Comparison of ENCODE assay signal across 24 cellular contexts in genomic region chr20:38770970-38771369, GRCh38. TPM values are rescaled to one million over a fixed set of nuclear protein-coding genes. Genes with fewer than 3 reads are reported as not detected.
DNase-seq lines count a peak whose midpoint lies in the region; ATAC-seq, FAIRE-seq and TF ChIP-seq lines count a peak whose summit lies in the region.
"Had no signal": no experiment of that assay in that cellular context is flagged by ENCODE, and none has a peak within 500 bp of the region (broad histone marks: within the 10 kb centered on the region; RNA-seq: fewer than 3 reads in every experiment).

No MANE protein-coding gene starts in this region.

- in situ Hi-C loops in HepG2 (cut with HindIII; ENCODE audit: extremely low pct_ligation_motif_present, low pct_unique_long_range_greater_than_20kb) = no loop called here
- in situ Hi-C loops in brain microvascular endothelial cell (cut with HindIII; ENCODE audit: low pct_ligation_motif_present, low sequenced_read_pairs) = no loop called here

- TF ChIP-seq CTCF in HepG2 (CRISPR knock-in tag; IDR thresholded peaks at IDR 0.05) (no peak), right lobe of liver (IDR thresholded peaks at IDR 0.05) (no peak), coronary artery (IDR thresholded peaks at IDR 0.05) (no peak), hepatocyte (IDR thresholded peaks at IDR 0.05; ENCODE audit: poor library complexity) (no peak), brain microvascular endothelial cell (IDR thresholded peaks at IDR 0.05; ENCODE audit: low read depth, low read length, missing control alignments) (no peak)

- H3K9me3 ChIP-seq in HepG2 (ENCODE audit: low read length) (no peaks in the 10 kb centered on the region), right lobe of liver (no peaks in the 10 kb centered on the region), hepatocyte (ENCODE audit: low read depth) (no peaks in the 10 kb centered on the region)
- H3K9me3 ChIP-seq: Caco-2 had no signal

- no peaks in the 10 kb centered on the region for H4K20me1 ChIP-seq in HepG2 (ENCODE audit: insufficient read depth, low read length)
- H4K20me1 ChIP-seq in hepatocyte (ENCODE audit: insufficient read depth, poor library complexity, severe bottlenecking) = no peaks in the 10 kb centered on the region

- 94% methylated on average over 7 of the region's 7 CpGs for WGBS in HepG2 (ENCODE audit: low lambda C conversion rate)
- no CpG with 5 or more reads among the region's 7 CpGs for WGBS in right lobe of liver (ENCODE audit: insufficient coverage, low coverage, low lambda C conversion rate, missing lambda C conversion rate)
- WGBS in hepatocyte (ENCODE audit: low lambda C conversion rate, missing lambda C conversion rate) = 82% methylated on average over 7 of the region's 7 CpGs

- H3K9ac ChIP-seq in HepG2 (ENCODE audit: insufficient read depth, low read depth, low read length) = no peak overlapping the region
- H3K9ac ChIP-seq: GM23248 had no signal

- POLR2A ChIA-PET in HepG2 (lab: Yijun Ruan, JAX) = no interaction called here

- intact Hi-C loops in HepG2 (cut with micrococcal nuclease; ENCODE audit: unreplicated experiment) = no loop called here
- intact Hi-C loops in right lobe of liver (cut with DNase I) = no loop called here

- H3K4me3 ChIP-seq in HepG2 (replicated peaks in 1 of 3; ENCODE audit: insufficient read depth in 1 of 3, low read depth in 2 of 3, low read length in 3 of 3) (no peak overlapping the region), right lobe of liver (no peak overlapping the region), coronary artery (no peak overlapping the region), hepatocyte (no peak overlapping the region), brain microvascular endothelial cell (ENCODE audit: low read depth, low read length) (no peak overlapping the region)
- H3K4me3 ChIP-seq: GM23248 had no signal

- H3K27ac ChIP-seq in HepG2 (ENCODE audit: extremely low read length, insufficient read depth, low read length) (peak overlapping the region; percentile 28), right lobe of liver (no peak overlapping the region), coronary artery (no peak overlapping the region), hepatocyte (no peak overlapping the region), brain microvascular endothelial cell (no peak overlapping the region)
- H3K27ac ChIP-seq: C4-2B, GM23248, HL-60 had no signal

- CTCF ChIA-PET in HepG2 (lab: Yijun Ruan, JAX; ENCODE audit: low intra/inter-chr PET ratio, low total read pairs) = no interaction called here

- no TSS peak for BruUV-seq in HepG2 (replicated peaks; lab: Mats Ljungman, UMichigan)

- no peaks in the 10 kb centered on the region for H3K79me2 ChIP-seq in HepG2 (ENCODE audit: insufficient read depth, low read length)
- H3K79me2 ChIP-seq in hepatocyte = no peaks in the 10 kb centered on the region

- TF ChIP-seq EP300 in HepG2 (IDR thresholded peaks at IDR 0.05; ENCODE audit: low read depth in 2 of 2, low read length in 2 of 2) (no peak), HepG2 (CRISPR knock-in tag; IDR thresholded peaks at IDR 0.05; ENCODE audit: borderline replicate concordance) (no peak)

- FAIRE-seq in HepG2 (lab: Jason Lieb, UNC) = no peak
- FAIRE-seq: A204.1, D721Med, G401.6, GM12891, GM19239 had no signal

- no peak overlapping the region for H3K4me2 ChIP-seq in HepG2 (ENCODE audit: low read depth, low read length)
- no peak overlapping the region for H3K4me2 ChIP-seq in hepatocyte

- ATAC-seq in HepG2 (peak; percentile 36), right lobe of liver (no peak), left lobe of liver (peak; percentile 5)
- ATAC-seq: HCT116 had no signal

- H3K4me1 ChIP-seq in HepG2 (ENCODE audit: insufficient read depth, low read length) = peaks cover 8% of the 10 kb centered on the region
- H3K4me1 ChIP-seq in right lobe of liver = peaks cover 0 to 7% (median 2%) of the 10 kb centered on the region in 4 donors
- H3K4me1 ChIP-seq in hepatocyte (ENCODE audit: insufficient read depth) = no peaks in the 10 kb centered on the region
- H3K4me1 ChIP-seq: Caco-2 had no signal

- H3K36me3 ChIP-seq in HepG2 (replicated peaks in 1 of 2; ENCODE audit: control insufficient read depth in 1 of 2, insufficient read depth in 2 of 2, low read length in 2 of 2) (peaks cover 21 to 72% of the 10 kb centered on the region in 2 experiments), right lobe of liver (peaks cover 0 to 39% (median 1%) of the 10 kb centered on the region in 4 donors), hepatocyte (replicated peaks; ENCODE audit: insufficient read depth, low read depth) (no peaks in the 10 kb centered on the region), brain microvascular endothelial cell (replicated peaks) (peaks cover 18% of the 10 kb centered on the region)

- TF ChIP-seq POLR2A in HepG2 (IDR thresholded peaks at IDR 0.05; ENCODE audit: insufficient read depth in 1 of 2, low read depth in 2 of 2, low read length in 2 of 2) = no peak
- no peak for TF ChIP-seq POLR2A in right lobe of liver (IDR thresholded peaks at IDR 0.05)

- no peak for TF ChIP-seq RAD21 in HepG2 (CRISPR knock-in tag; IDR thresholded peaks at IDR 0.05)

- no peak for DNase-seq in HepG2 (ENCODE audit: low spot score)
- DNase-seq in right lobe of liver = no peak
- DNase-seq in coronary artery (ENCODE audit: low spot score) = peak; percentile 46
- no peak for DNase-seq in left lobe of liver (ENCODE audit: low spot score)
- DNase-seq in H4 (ENCODE audit: low spot score) = no peak
- DNase-seq in hepatocyte (ENCODE audit: low spot score) = no peak
- DNase-seq in brain microvascular endothelial cell = no peak
- DNase-seq: AML-193; Caco-2; CD4-positive, alpha-beta T cell; GM23248; H7; HFFc6; IMR-90 had no signal

- H3K27me3 ChIP-seq in HepG2 (ENCODE audit: control insufficient read depth in 1 of 2, insufficient read depth in 2 of 2, low read length in 2 of 2) = no peaks in the 10 kb centered on the region
- no peaks in the 10 kb centered on the region for H3K27me3 ChIP-seq in right lobe of liver
- no peaks in the 10 kb centered on the region for H3K27me3 ChIP-seq in hepatocyte
- no peaks in the 10 kb centered on the region for H3K27me3 ChIP-seq in brain microvascular endothelial cell (replicated peaks)

- H3K9me2 ChIP-seq in hepatocyte (replicated peaks; ENCODE audit: insufficient read depth) = no peaks in the 10 kb centered on the region

- H2AFZ ChIP-seq in HepG2 (ENCODE audit: low read length) (no peak overlapping the region), hepatocyte (no peak overlapping the region)
- H2AFZ ChIP-seq: GM23248 had no signal

RNA-seq across cellular contexts. Expression of gene ACTR5, which starts 22.7 kb away (rescaled TPM):
- 20.5 and 22.0 TPM in 2 replicates for total RNA-seq in HepG2 (2016; rRNA removed; fragmentation: Illumina TruSeq; extraction: Trizol)
- 1.4 and 2.3 TPM in 2 replicates for total RNA-seq in HepG2 (2016; cell fraction: cytosol; rRNA removed; fragmentation: Illumina TruSeq; extraction: Trizol; ENCODE audit: low read depth)
- 20.8 and 23.2 TPM in 2 replicates for total RNA-seq in HepG2 (2016; cell fraction: insoluble cytoplasmic fraction; rRNA removed; fragmentation: Illumina TruSeq; extraction: Trizol)
- 4.9 and 5.2 TPM in 2 replicates for total RNA-seq in HepG2 (2016; cell fraction: membrane; rRNA removed; fragmentation: Illumina TruSeq; extraction: Trizol)
- total RNA-seq in HepG2 (2016; cell fraction: nucleus; rRNA removed; fragmentation: Illumina TruSeq; extraction: Trizol) = 19.7 and 20.2 TPM in 2 replicates
- 19.5 and 21.2 TPM in 2 replicates for polyA plus RNA-seq in HepG2 (2011; rRNA removed)
- 10.3 and 11.2 TPM in 2 replicates for polyA plus RNA-seq in HepG2 (2011; cell fraction: cytosol; rRNA removed)
- polyA plus RNA-seq in HepG2 (2011; cell fraction: nucleus; rRNA removed) = 59.7 and 75.5 TPM in 2 replicates
- polyA plus RNA-seq in HepG2 (2012) = 11.5 and 13.6 TPM in 2 replicates
- 0.74 and 1.3 TPM in 2 replicates for polyA plus RNA-seq in HepG2 (2016; cell fraction: cytosol; fragmentation: Illumina TruSeq; extraction: Trizol; ENCODE audit: low read depth)
- polyA plus RNA-seq in HepG2 (2016; cell fraction: insoluble cytoplasmic fraction; fragmentation: Illumina TruSeq; extraction: Trizol; ENCODE audit: low read depth) = 17.2 and 18.6 TPM in 2 replicates
- 2.2 and 2.4 TPM in 2 replicates for polyA plus RNA-seq in HepG2 (2016; cell fraction: membrane; fragmentation: Illumina TruSeq; extraction: Trizol; ENCODE audit: low read depth)
- polyA plus RNA-seq in HepG2 (2016; cell fraction: nucleus; fragmentation: Illumina TruSeq; extraction: Trizol; ENCODE audit: insufficient read depth, low read depth) = 28.1 and 28.5 TPM in 2 replicates
- polyA minus RNA-seq in HepG2 (2011; rRNA and poly(A)+ RNA removed; ENCODE audit: low replicate concordance) = 14.3 and 18.0 TPM in 2 replicates
- 6.7 and 7.3 TPM in 2 replicates for polyA minus RNA-seq in HepG2 (2011; cell fraction: cytosol; rRNA and poly(A)+ RNA removed)
- 25.9 and 33.6 TPM in 2 replicates for polyA minus RNA-seq in HepG2 (2011; cell fraction: nucleus; rRNA and poly(A)+ RNA removed)
- 1 to 10 TPM; 3.0 to 5.6 (median 3.7) TPM for total RNA-seq in right lobe of liver
- total RNA-seq in left lobe of liver = 6.6 TPM
- 5.9 and 10.3 TPM in 2 replicates for total RNA-seq in H4 (2014; rRNA removed; shearing (Covaris generic))
- 5.4 and 8.5 TPM in 2 replicates for total RNA-seq in hepatocyte
- polyA plus RNA-seq in hepatocyte = 8.1 and 10.1 TPM in 2 replicates

RNA-seq across cellular contexts. Expression of gene PPP1R16B, which starts 34.5 kb away (rescaled TPM):
- total RNA-seq in HepG2 (2016; rRNA removed; fragmentation: Illumina TruSeq; extraction: Trizol) (0.02 TPM in 1 of 2 replicates, not detected in the other), right lobe of liver (1 to 10 TPM in 5 of 6 experiments, under 1 TPM in 1; 0.62 to 4.0 (median 2.3) TPM), left lobe of liver (1.7 TPM), hepatocyte (0.33 and 0.40 TPM in 2 replicates)
- not detected in 2 replicates for total RNA-seq in HepG2 (2016; cell fraction: cytosol; rRNA removed; fragmentation: Illumina TruSeq; extraction: Trizol; ENCODE audit: low read depth)
- total RNA-seq in HepG2 (2016; cell fraction: insoluble cytoplasmic fraction; rRNA removed; fragmentation: Illumina TruSeq; extraction: Trizol) = 0.04 TPM in 1 of 2 replicates, not detected in the other
- 0.03 TPM in 1 of 2 replicates, not detected in the other for total RNA-seq in HepG2 (2016; cell fraction: membrane; rRNA removed; fragmentation: Illumina TruSeq; extraction: Trizol)
- not detected in 2 replicates for total RNA-seq in HepG2 (2016; cell fraction: nucleus; rRNA removed; fragmentation: Illumina TruSeq; extraction: Trizol)
- polyA plus RNA-seq in HepG2 (2011; rRNA removed) (0.09 and 0.11 TPM in 2 replicates), hepatocyte (0.28 TPM in 1 of 2 replicates, not detected in the other)
- polyA plus RNA-seq in HepG2 (2011; cell fraction: cytosol; rRNA removed) = 0.05 and 0.08 TPM in 2 replicates
- 0.06 and 0.07 TPM in 2 replicates for polyA plus RNA-seq in HepG2 (2011; cell fraction: nucleus; rRNA removed)
- 0.05 and 0.11 TPM in 2 replicates for polyA plus RNA-seq in HepG2 (2012)
- not detected in 2 replicates for polyA plus RNA-seq in HepG2 (2016; cell fraction: cytosol; fragmentation: Illumina TruSeq; extraction: Trizol; ENCODE audit: low read depth)
- polyA plus RNA-seq in HepG2 (2016; cell fraction: insoluble cytoplasmic fraction; fragmentation: Illumina TruSeq; extraction: Trizol; ENCODE audit: low read depth) = not detected in 2 replicates
- polyA plus RNA-seq in HepG2 (2016; cell fraction: membrane; fragmentation: Illumina TruSeq; extraction: Trizol; ENCODE audit: low read depth) = not detected in 2 replicates
- polyA plus RNA-seq in HepG2 (2016; cell fraction: nucleus; fragmentation: Illumina TruSeq; extraction: Trizol; ENCODE audit: insufficient read depth, low read depth) = not detected in 2 replicates
- 0.12 and 0.21 TPM in 2 replicates for polyA minus RNA-seq in HepG2 (2011; rRNA and poly(A)+ RNA removed; ENCODE audit: low replicate concordance)
- polyA minus RNA-seq in HepG2 (2011; cell fraction: cytosol; rRNA and poly(A)+ RNA removed) = not detected in 2 replicates
- 0.13 TPM in 1 of 2 replicates, not detected in the other for polyA minus RNA-seq in HepG2 (2011; cell fraction: nucleus; rRNA and poly(A)+ RNA removed)
- 0.16 TPM in 1 of 2 replicates, not detected in the other for total RNA-seq in H4 (2014; rRNA removed; shearing (Covaris generic))
- total RNA-seq: Caco-2, GM23248, HFFc6, IMR-90 had no signal
- polyA plus RNA-seq: BJ, GM23248, IMR-90 had no signal

RNA-seq across cellular contexts. Expression of gene SLC32A1, which starts 46.7 kb away (rescaled TPM):
- total RNA-seq in HepG2 (2016; rRNA removed; fragmentation: Illumina TruSeq; extraction: Trizol) = not detected in 2 replicates
- total RNA-seq in HepG2 (2016; cell fraction: cytosol; rRNA removed; fragmentation: Illumina TruSeq; extraction: Trizol; ENCODE audit: low read depth) = not detected in 2 replicates
- not detected in 2 replicates for total RNA-seq in HepG2 (2016; cell fraction: insoluble cytoplasmic fraction; rRNA removed; fragmentation: Illumina TruSeq; extraction: Trizol)
- total RNA-seq in HepG2 (2016; cell fraction: membrane; rRNA removed; fragmentation: Illumina TruSeq; extraction: Trizol) = not detected in 2 replicates
- total RNA-seq in HepG2 (2016; cell fraction: nucleus; rRNA removed; fragmentation: Illumina TruSeq; extraction: Trizol) = not detected in 2 replicates
- not detected in 2 replicates for polyA plus RNA-seq in HepG2 (2011; rRNA removed)
- not detected in 2 replicates for polyA plus RNA-seq in HepG2 (2011; cell fraction: cytosol; rRNA removed)
- not detected in 2 replicates for polyA plus RNA-seq in HepG2 (2011; cell fraction: nucleus; rRNA removed)
- polyA plus RNA-seq in HepG2 (2012) = not detected in 2 replicates
- not detected in 2 replicates for polyA plus RNA-seq in HepG2 (2016; cell fraction: cytosol; fragmentation: Illumina TruSeq; extraction: Trizol; ENCODE audit: low read depth)
- polyA plus RNA-seq in HepG2 (2016; cell fraction: insoluble cytoplasmic fraction; fragmentation: Illumina TruSeq; extraction: Trizol; ENCODE audit: low read depth) = not detected in 2 replicates
- polyA plus RNA-seq in HepG2 (2016; cell fraction: membrane; fragmentation: Illumina TruSeq; extraction: Trizol; ENCODE audit: low read depth) = not detected in 2 replicates
- not detected in 2 replicates for polyA plus RNA-seq in HepG2 (2016; cell fraction: nucleus; fragmentation: Illumina TruSeq; extraction: Trizol; ENCODE audit: insufficient read depth, low read depth)
- polyA minus RNA-seq in HepG2 (2011; rRNA and poly(A)+ RNA removed; ENCODE audit: low replicate concordance) = not detected in 2 replicates
- polyA minus RNA-seq in HepG2 (2011; cell fraction: cytosol; rRNA and poly(A)+ RNA removed) = not detected in 2 replicates
- polyA minus RNA-seq in HepG2 (2011; cell fraction: nucleus; rRNA and poly(A)+ RNA removed) = not detected in 2 replicates
- total RNA-seq in right lobe of liver = not detected
- total RNA-seq in left lobe of liver = not detected
- not detected in 2 replicates for total RNA-seq in H4 (2014; rRNA removed; shearing (Covaris generic))
- not detected in 2 replicates for total RNA-seq in hepatocyte
- polyA plus RNA-seq in hepatocyte = not detected in 2 replicates
- total RNA-seq: Caco-2; CD4-positive, alpha-beta T cell; GM23248; H7; HFFc6; HT1080; IMR-90 had no signal
- polyA plus RNA-seq: BJ, GM23248, IMR-90 had no signal

Comparison
In these comparisons a context has a peak if more than half of its experiments do, and no peak if none do; other contexts are left out.
1. ATAC-seq: peak in HepG2 (single experiment) and left lobe of liver (single experiment); none in right lobe of liver (0 of 4).